Comparison of ENCODE assay signal across 1 cellular context in genomic region chr1:11934295-11935039, GRCh38.
TF ChIP-seq lines count a peak whose summit lies in the region.

TSS of gene PLOD1 (plus strand) at chr1:11934717. CDS start at chr1:11934780, 63 bp downstream.

TF ChIP-seq in SK-N-SH, 30 proteins besides CTCF, POLR2A, EP300 and RAD21 (continued from another document):
- no peak for TF ChIP-seq IRF3 (IDR thresholded peaks at IDR 0.05; ENCODE audit: low read depth, low read length)
- 0 out of 2 replicates have a peak, but pooled peaks have one; percentile 11 for TF ChIP-seq TEAD4 (IDR thresholded peaks at IDR 0.05; ENCODE audit: borderline replicate concordance, insufficient read depth)
- TF ChIP-seq GATA2 (CRISPR knock-in tag; IDR thresholded peaks at IDR 0.05) = no peak
- peak; percentile 76 for TF ChIP-seq MXI1 (IDR thresholded peaks at IDR 0.05; ENCODE audit: low read depth, low read length)
- TF ChIP-seq POLR2AphosphoS5 (IDR thresholded peaks at IDR 0.05; ENCODE audit: low read depth, low read length) = peak; percentile 85
- no peak for TF ChIP-seq RCOR1 (IDR thresholded peaks at IDR 0.05; ENCODE audit: low read length)
TF ChIP-seq in SK-N-SH: peak in this region for 8.
